In genomic region chr11:131690362-131690761, GRCh38 we compare ENCODE assay signal across 23 cellular contexts.
"Had no signal": no experiment of that assay in that cellular context is flagged by ENCODE, and none has a peak within 500 bp of the region (broad histone marks: within the 10 kb centered on the region; RNA-seq: fewer than 3 reads in every experiment).

No MANE protein-coding gene starts in this region.

- H3K27ac ChIP-seq: adrenal gland, body of pancreas, breast epithelium, KMS-11, SJCRH30, SK-N-MC had no signal

- H3K27ac Mint-ChIP-seq: activated CD4-positive, alpha-beta T cell treated with anti-CD3 and anti-CD28 coated beads, Interleukin-2, amount 10 ng/mL, durations not matched to agents 24 days and 14 days; activated CD8-positive, alpha-beta T cell treated with anti-CD3 and anti-CD28 coated beads, Interleukin-2, amount 10 ng/mL, durations not matched to agents 7 days and 5 days; activated naive CD4-positive, alpha-beta T cell treated with anti-CD3 and anti-CD28 coated beads for 36 hours; activated naive CD4-positive, alpha-beta T cell treated with anti-CD3 and anti-CD28 coated beads, Interleukin-2, amount 50 U/mL, for 72 hours; activated T-cell treated with anti-CD3 and anti-CD28 coated beads, Interleukin-2, amount 50 U/mL, for 24 hours; activated T-helper 1 cell treated with anti-CD3 and anti-CD28 coated beads, Interleukin-12 subunit alpha, Interleukin-12 subunit beta, Interleukin-2, Interleukin-4 antibody, amounts not matched to agents 30 ng/mL and 10 ng/mL and 1 ng/mL, durations not matched to agents 14 hours and 24 hours and 36 hours had no signal

- ATAC-seq: activated CD8-positive, alpha-beta T cell treated with anti-CD3 and anti-CD28 coated beads, Interleukin-2, amount 10 ng/mL, durations not matched to agents 7 days and 5 days; activated naive CD4-positive, alpha-beta T cell treated with anti-CD3 and anti-CD28 coated beads, Interleukin-2, amount 50 U/mL, for 72 hours; body of pancreas; Panc1 had no signal

- H3K4me1 ChIP-seq: adrenal gland, breast epithelium, SJCRH30 had no signal

- H3K4me3 ChIP-seq: adrenal gland, body of pancreas, breast epithelium, SJCRH30, SK-N-MC had no signal

- H3K9me3 Mint-ChIP-seq: activated CD4-positive, alpha-beta T cell treated with anti-CD3 and anti-CD28 coated beads, Interleukin-2, amount 10 ng/mL, durations not matched to agents 24 days and 14 days; activated naive CD4-positive, alpha-beta T cell treated with anti-CD3 and anti-CD28 coated beads, Interleukin-2, amount 50 U/mL, for 72 hours; activated T-cell treated with anti-CD3 and anti-CD28 coated beads, Interleukin-2, amount 50 U/mL, for 24 hours; activated T-helper 1 cell treated with anti-CD3 and anti-CD28 coated beads, Interleukin-12 subunit alpha, Interleukin-12 subunit beta, Interleukin-2, Interleukin-4 antibody, amounts not matched to agents 30 ng/mL and 10 ng/mL and 1 ng/mL, durations not matched to agents 14 hours and 24 hours and 36 hours had no signal

- H3K9ac ChIP-seq: KMS-11 had no signal

- H3K9me3 ChIP-seq: adrenal gland, body of pancreas, breast epithelium, SJCRH30 had no signal

- H3K36me3 ChIP-seq: adrenal gland, breast epithelium, SJCRH30 had no signal

- DNase-seq: activated CD4-positive, alpha-beta T cell treated with anti-CD3 and anti-CD28 coated beads, Interleukin-2, amount 10 ng/mL, durations not matched to agents 24 days and 14 days; activated CD4-positive, alpha-beta T cell treated with anti-CD3 and anti-CD28 coated beads, Interleukin-2, amount 50 U/mL, for 4 hours; activated gamma-delta T cell treated with Interleukin-2 at 50 U/mL for 16 hours; activated naive CD4-positive, alpha-beta T cell treated with anti-CD3 and anti-CD28 coated beads for 36 hours; activated T-cell treated with anti-CD3 and anti-CD28 coated beads, Interleukin-2, amount 50 U/mL, for 24 hours; body of pancreas; NCI-H1092 treated with DMSO at 0.1 percent for 48 hours; NCI-H187 treated with DMSO at 0.1 percent for 48 hours; NCI-H2081; NCI-H226; NCI-H446 treated with DMSO at 0.1 percent for 48 hours; NCI-H524; NCI-H82; SHP77; SJCRH30 had no signal

- H3K4me2 ChIP-seq: KMS-11 had no signal

- H3K4me3 Mint-ChIP-seq: activated CD4-positive, alpha-beta T cell treated with anti-CD3 and anti-CD28 coated beads, Interleukin-2, amount 10 ng/mL, durations not matched to agents 24 days and 14 days; activated CD8-positive, alpha-beta T cell treated with anti-CD3 and anti-CD28 coated beads, Interleukin-2, amount 10 ng/mL, durations not matched to agents 7 days and 5 days; activated naive CD4-positive, alpha-beta T cell treated with anti-CD3 and anti-CD28 coated beads for 36 hours; activated T-cell treated with anti-CD3 and anti-CD28 coated beads, Interleukin-2, amount 50 U/mL, for 24 hours; activated T-helper 1 cell treated with anti-CD3 and anti-CD28 coated beads, Interleukin-12 subunit alpha, Interleukin-12 subunit beta, Interleukin-2, Interleukin-4 antibody, amounts not matched to agents 30 ng/mL and 10 ng/mL and 1 ng/mL, durations not matched to agents 14 hours and 24 hours and 36 hours had no signal
